ENCODE assay signal across 8 cellular contexts in genomic region chr11:107017433-107018227, GRCh38. TPM values are rescaled to one million over a fixed set of nuclear protein-coding genes. Genes with fewer than 3 reads are reported as not detected.
DNase-seq lines count a peak whose midpoint lies in the region; ATAC-seq and TF ChIP-seq lines count a peak whose summit lies in the region.

No MANE protein-coding gene starts in this region.

- H3F3A ChIP-seq in OCI-LY1 (ENCODE audit: insufficient read depth, low read length): no peaks in the 10 kb centered on the region

- H3K9ac ChIP-seq in OCI-LY1 (ENCODE audit: low read length): no peak overlapping the region

- peaks cover 40% of the 10 kb centered on the region for H3K27me3 Mint-ChIP-seq in Calu3 (ENCODE audit: unreplicated experiment)
- H3K27me3 Mint-ChIP-seq in stimulated activated naive CD8-positive, alpha-beta T cell treated with anti-CD3 and anti-CD28 coated beads, Interleukin-15, Interleukin-2, amounts not matched to agents 100 ng/mL and 50 ng/mL, for 24 hours: peaks cover 53% of the 10 kb centered on the region

- no peaks in the 10 kb centered on the region for H4K20me1 ChIP-seq in OCI-LY1 (ENCODE audit: insufficient read depth, low read length)

- no peaks in the 10 kb centered on the region for H3K9me2 ChIP-seq in OCI-LY1 (ENCODE audit: low read depth, low read length)

- TF ChIP-seq CTCF in Calu3 (IDR thresholded peaks at IDR 0.05; ENCODE audit: unreplicated experiment): peak; percentile 26
- peak; percentile 23 for TF ChIP-seq CTCF in OCI-LY1 (IDR thresholded peaks at IDR 0.05; ENCODE audit: low read length)

- H3K4me1 Mint-ChIP-seq in Calu3 (ENCODE audit: low read depth, unreplicated experiment): peaks cover 9% of the 10 kb centered on the region
- H3K4me1 Mint-ChIP-seq in stimulated activated naive CD8-positive, alpha-beta T cell treated with anti-CD3 and anti-CD28 coated beads, Interleukin-15, Interleukin-2, amounts not matched to agents 100 ng/mL and 50 ng/mL, for 24 hours (ENCODE audit: low read depth): peaks cover 8% of the 10 kb centered on the region

- H3K9me3 Mint-ChIP-seq in Calu3 (ENCODE audit: low read depth, unreplicated experiment): no peaks in the 10 kb centered on the region
- H3K9me3 Mint-ChIP-seq in stimulated activated naive CD8-positive, alpha-beta T cell treated with anti-CD3 and anti-CD28 coated beads, Interleukin-15, Interleukin-2, amounts not matched to agents 100 ng/mL and 50 ng/mL, for 24 hours: no peaks in the 10 kb centered on the region

- H3K27me3 ChIP-seq in OCI-LY1 (ENCODE audit: insufficient read depth, low read length) (no peaks in the 10 kb centered on the region), layer of hippocampus (ENCODE audit: control insufficient read depth, insufficient read depth, low read length) (no peaks in the 10 kb centered on the region)

- peak overlapping the region; percentile 37 for H3K4me3 ChIP-seq in OCI-LY1 (ENCODE audit: low read depth, low read length, poor library complexity, severe bottlenecking)

- H3K27ac ChIP-seq in OCI-LY1 (ENCODE audit: low read depth, low read length, poor library complexity, severe bottlenecking) (no peak overlapping the region), layer of hippocampus (ENCODE audit: low read depth, low read length) (peak overlapping the region; percentile 38)

- peak; percentile 40 for DNase-seq in Calu3
- peak; percentile 57 for DNase-seq in cerebellar cortex (ENCODE audit: low spot score)
- no peak for DNase-seq in RKO (ENCODE audit: low spot score)

- H3K9me3 ChIP-seq in OCI-LY1 (ENCODE audit: low read length): no peaks in the 10 kb centered on the region

- peak; percentile 70 for ATAC-seq in GM19035 (IDR thresholded peaks at IDR 0.05; ENCODE audit: unreplicated experiment)
- ATAC-seq in HG03139 (IDR thresholded peaks at IDR 0.05; ENCODE audit: unreplicated experiment): peak; percentile 71

- H3K4me1 ChIP-seq in OCI-LY1 (ENCODE audit: insufficient read depth, low read length, severe bottlenecking): no peaks in the 10 kb centered on the region

- H3K79me2 ChIP-seq in OCI-LY1 (ENCODE audit: insufficient read depth, low read length): no peaks in the 10 kb centered on the region

- peaks cover 15% of the 10 kb centered on the region for H3K36me3 Mint-ChIP-seq in Calu3 (ENCODE audit: insufficient read depth, unreplicated experiment)
- H3K36me3 Mint-ChIP-seq in stimulated activated naive CD8-positive, alpha-beta T cell treated with anti-CD3 and anti-CD28 coated beads, Interleukin-15, Interleukin-2, amounts not matched to agents 100 ng/mL and 50 ng/mL, for 24 hours (ENCODE audit: low read depth): no peaks in the 10 kb centered on the region

- H2AFZ ChIP-seq in OCI-LY1 (ENCODE audit: low read length): no peak overlapping the region

- intact Hi-C loops in Calu3 (cut with micrococcal nuclease; ENCODE audit: unreplicated experiment): loop anchor here (10.0 kb wide), 1 partner anchor 933 kb away; no protein-coding TSS in a partner anchor

- H3K4me3 Mint-ChIP-seq in Calu3 (ENCODE audit: low read depth, unreplicated experiment): peak overlapping the region; percentile 65
- H3K4me3 Mint-ChIP-seq in stimulated activated naive CD8-positive, alpha-beta T cell treated with anti-CD3 and anti-CD28 coated beads, Interleukin-15, Interleukin-2, amounts not matched to agents 100 ng/mL and 50 ng/mL, for 24 hours: peak overlapping the region; percentile 40

- H3K27ac Mint-ChIP-seq in Calu3 (ENCODE audit: unreplicated experiment): no peak overlapping the region
- H3K27ac Mint-ChIP-seq in stimulated activated naive CD8-positive, alpha-beta T cell treated with anti-CD3 and anti-CD28 coated beads, Interleukin-15, Interleukin-2, amounts not matched to agents 100 ng/mL and 50 ng/mL, for 24 hours: no peak overlapping the region

- no TSS peak for BruUV-seq in Calu3 (replicated peaks; lab: Mats Ljungman, UMichigan)

- H3K4me2 ChIP-seq in OCI-LY1 (ENCODE audit: low read length): peak overlapping the region; percentile 54

- CTCF ChIA-PET in Calu3 (lab: Charles Lee): no interaction called here

- H3K36me3 ChIP-seq in OCI-LY1 (ENCODE audit: insufficient read depth, low read length): no peaks in the 10 kb centered on the region

RNA-seq across cellular contexts. Expression of gene GUCY1A2, which starts 0.6 kb away (rescaled TPM):
- 0.12 TPM in 1 of 2 replicates, not detected in the other for total RNA-seq in Calu3 (2022)
